ENCODE assay signal across 22 cellular contexts in genomic region chr1:84757301-84757700, GRCh38.
DNase-seq lines count a peak whose midpoint lies in the region; ATAC-seq, FAIRE-seq and TF ChIP-seq lines count a peak whose summit lies in the region.
"Had no signal": no experiment of that assay in that cellular context is flagged by ENCODE, and none has a peak within 500 bp of the region (broad histone marks: within the 10 kb centered on the region; RNA-seq: fewer than 3 reads in every experiment).

No MANE protein-coding gene starts in this region.

- no peak overlapping the region for H3K27ac Mint-ChIP-seq in GM23338
- peak overlapping the region; percentile 30 to 99 (median 84) for H3K27ac Mint-ChIP-seq in brain
- H3K27ac Mint-ChIP-seq: activated naive CD4-positive, alpha-beta T cell treated with anti-CD3 and anti-CD28 coated beads for 36 hours; naive thymus-derived CD4-positive, alpha-beta T cell had no signal

- DNase-seq in GM23338 (ENCODE audit: low spot score) (peak; percentile 31), LNCaP clone FGC (ENCODE audit: low read depth) (no peak), H54 (ENCODE audit: insufficient read length, low spot score) (no peak), COLO668 (lab: John Stamatoyannopoulos, UW; ENCODE audit: unreplicated experiment) (no peak)
- no peak for DNase-seq in stimulated activated CD4-positive, alpha-beta T cell treated with anti-CD3 and anti-CD28 coated beads, Interleukin-4, amount 100 ng/mL, for 1 hour
- DNase-seq: activated CD4-positive, alpha-beta T cell treated with anti-CD3 and anti-CD28 coated beads, Interleukin-2, amount 50 U/mL, for 1 hour; activated naive CD4-positive, alpha-beta T cell treated with anti-CD3 and anti-CD28 coated beads for 36 hours; aorta; DMS53; MG63; naive thymus-derived CD4-positive, alpha-beta T cell; NCI-H187; NCI-H524 treated with DMSO at 0.1 percent for 48 hours; stimulated activated naive CD8-positive, alpha-beta T cell treated with anti-CD3 and anti-CD28 coated beads, Interleukin-15, Interleukin-2, amounts not matched to agents 100 U/mL and 50 U/mL, for 24 hours; upper lobe of left lung had no signal

- H3K27me3 ChIP-seq in GM23338 (ENCODE audit: insufficient read depth) (no peaks in the 10 kb centered on the region), liver (ENCODE audit: control insufficient read depth in 4 of 4, insufficient read depth in 4 of 4, low read length in 3 of 4) (no peaks in the 10 kb centered on the region)
- H3K27me3 ChIP-seq: BLaER1 treated with 17β-estradiol and CSF1 and Interleukin-3, amounts not matched to agents 10 nM and 100 nM; MG63; upper lobe of left lung had no signal

- TF ChIP-seq CTCF in GM23338 (conservative IDR thresholded peaks at IDR 0.05; ENCODE audit: low read depth in 2 of 2) (peak in 1 of 2 experiments; percentile 38; a peak in 2 of 4 replicates), LNCaP clone FGC (IDR thresholded peaks at IDR 0.05; ENCODE audit: control insufficient read depth, extremely low read depth, insufficient read depth) (0 out of 2 replicates have a peak, but pooled peaks have one; percentile 20), brain (conservative IDR thresholded peaks at IDR 0.05) (no peak), liver (IDR thresholded peaks at IDR 0.05; ENCODE audit: low read depth, low read length, missing input control) (peak; percentile 13)

- H3K4me2 ChIP-seq in GM23338: peak overlapping the region; percentile 63

- H3K36me3 Mint-ChIP-seq in GM23338 (ENCODE audit: low read depth) (no peaks in the 10 kb centered on the region), brain (no peaks in the 10 kb centered on the region)
- H3K36me3 Mint-ChIP-seq: naive thymus-derived CD4-positive, alpha-beta T cell had no signal

- H3K36me3 ChIP-seq in GM23338 (ENCODE audit: insufficient read depth) (no peaks in the 10 kb centered on the region), liver (ENCODE audit: control insufficient read depth in 4 of 4, insufficient read depth in 3 of 4, low read depth in 1 of 4, low read length in 3 of 4) (no peaks in the 10 kb centered on the region)
- H3K36me3 ChIP-seq: BLaER1 treated with 17β-estradiol and CSF1 and Interleukin-3, amounts not matched to agents 10 nM and 100 nM; HAP-1; MG63; upper lobe of left lung had no signal

- peak in 1 of 2 donors; percentile 23 for TF ChIP-seq RAD21 in liver (IDR thresholded peaks at IDR 0.05)

- H3K4me1 ChIP-seq in GM23338 (ENCODE audit: insufficient read depth) (peaks cover 35% of the 10 kb centered on the region), liver (ENCODE audit: control insufficient read depth in 4 of 4, insufficient read depth in 4 of 4, low read length in 3 of 4) (peaks cover 0 to 3% (median 0%) of the 10 kb centered on the region in 4 donors)

- H3K27me3 Mint-ChIP-seq in GM23338 (ENCODE audit: insufficient read depth, low read depth, poor library complexity): peaks cover 4% of the 10 kb centered on the region
- peaks cover 5% of the 10 kb centered on the region for H3K27me3 Mint-ChIP-seq in brain

- no peak for TF ChIP-seq POLR2A in H54 (IDR thresholded peaks at IDR 0.05; ENCODE audit: low read depth, low read length)

- H3K27ac ChIP-seq in GM23338 (ENCODE audit: low read depth): no peak overlapping the region
- H3K27ac ChIP-seq in liver (ENCODE audit: low read depth in 1 of 2, low read length in 2 of 2): no peak overlapping the region
- H3K27ac ChIP-seq: BLaER1 treated with 17β-estradiol and CSF1 and Interleukin-3, amounts not matched to agents 10 nM and 100 nM; upper lobe of left lung had no signal

- no peak overlapping the region for H3K4me3 Mint-ChIP-seq in GM23338
- H3K4me3 Mint-ChIP-seq in brain: no peak overlapping the region
- H3K4me3 Mint-ChIP-seq: activated naive CD4-positive, alpha-beta T cell treated with anti-CD3 and anti-CD28 coated beads for 36 hours; naive thymus-derived CD4-positive, alpha-beta T cell had no signal

- ATAC-seq in GM23338: peak; percentile 26; the same call in 2 of the 3 replicates
- no peak for ATAC-seq in GM19351 (IDR thresholded peaks at IDR 0.05; ENCODE audit: unreplicated experiment)
- ATAC-seq: naive thymus-derived CD4-positive, alpha-beta T cell; stimulated activated naive CD8-positive, alpha-beta T cell treated with anti-CD3 and anti-CD28 coated beads, Interleukin-15, Interleukin-2, amounts not matched to agents 100 U/mL and 50 U/mL, for 24 hours had no signal

- H3K79me2 ChIP-seq in GM23338 (replicated peaks; ENCODE audit: insufficient read depth): no peaks in the 10 kb centered on the region

- peaks cover 5% of the 10 kb centered on the region; the same call in 1 of the 2 replicates for H3F3A ChIP-seq in GM23338 (replicated peaks; ENCODE audit: low read depth)

- no peaks in the 10 kb centered on the region for H3K9me2 ChIP-seq in GM23338 (ENCODE audit: insufficient read depth)

- H3K9ac ChIP-seq in liver (ENCODE audit: low read depth in 1 of 2, low read length in 2 of 2): no peak overlapping the region
- H3K9ac ChIP-seq: BLaER1 treated with 17β-estradiol and CSF1 and Interleukin-3, amounts not matched to agents 10 nM and 100 nM had no signal

- WGBS in liver: 77% methylated on average over 4 of the region's 4 CpGs

- H3K9me3 Mint-ChIP-seq in GM23338 (no peaks in the 10 kb centered on the region), brain (peaks cover 0 to 3% (median 0%) of the 10 kb centered on the region in 5 experiments)
- H3K9me3 Mint-ChIP-seq: activated naive CD4-positive, alpha-beta T cell treated with anti-CD3 and anti-CD28 coated beads for 36 hours had no signal

- FAIRE-seq in H54 (lab: Jason Lieb, UNC): no peak
- FAIRE-seq: RCC 7860, TTC549 had no signal

- peaks cover 38% of the 10 kb centered on the region for H3K4me1 Mint-ChIP-seq in GM23338
- peaks cover 42% of the 10 kb centered on the region for H3K4me1 Mint-ChIP-seq in brain

- H4K20me1 ChIP-seq in GM23338 (replicated peaks; ENCODE audit: insufficient read depth): no peaks in the 10 kb centered on the region
- H4K20me1 ChIP-seq: BLaER1 treated with 17β-estradiol and CSF1 and Interleukin-3, amounts not matched to agents 10 nM and 100 nM had no signal

- 0 out of 2 replicates have a peak overlapping the region, but pooled peaks have one; percentile 3 for H3K4me3 ChIP-seq in GM23338
- no peak overlapping the region for H3K4me3 ChIP-seq in LNCaP clone FGC (ENCODE audit: low read depth, low read length)
- H3K4me3 ChIP-seq in liver (ENCODE audit: low read depth in 1 of 3, low read length in 3 of 3): no peak overlapping the region
- H3K4me3 ChIP-seq: BLaER1 treated with 17β-estradiol and CSF1 and Interleukin-3, amounts not matched to agents 10 nM and 100 nM; HAP-1; MG63; upper lobe of left lung had no signal

- no peak overlapping the region; the same call in 1 of the 2 replicates for H2AFZ ChIP-seq in GM23338

- H3K9me3 ChIP-seq in liver (ENCODE audit: control insufficient read depth in 4 of 4, low read length in 3 of 4): no peaks in the 10 kb centered on the region
- H3K9me3 ChIP-seq: BLaER1 treated with 17β-estradiol and CSF1 and Interleukin-3, amounts not matched to agents 10 nM and 100 nM; HAP-1; MG63; upper lobe of left lung had no signal

TF ChIP-seq in GM23338, 12 proteins besides CTCF, POLR2A, EP300 and RAD21:
- no peak for TF ChIP-seq NANOG (IDR thresholded peaks at IDR 0.05; ENCODE audit: borderline replicate concordance)

TF ChIP-seq in liver, 16 proteins besides CTCF, POLR2A, EP300 and RAD21 (continues in another document):
- TF ChIP-seq HNF4A (conservative IDR thresholded peaks at IDR 0.05): no peak
- TF ChIP-seq EGR1 (IDR thresholded peaks at IDR 0.05; ENCODE audit: low read depth in 2 of 2): no peak
- no peak for TF ChIP-seq FOXA1 (IDR thresholded peaks at IDR 0.05)
- no peak for TF ChIP-seq FOXA2 (IDR thresholded peaks at IDR 0.05)
- no peak for TF ChIP-seq YY1 (IDR thresholded peaks at IDR 0.05)
- TF ChIP-seq ATF3 (IDR thresholded peaks at IDR 0.05): no peak
- TF ChIP-seq, protein P1, sequence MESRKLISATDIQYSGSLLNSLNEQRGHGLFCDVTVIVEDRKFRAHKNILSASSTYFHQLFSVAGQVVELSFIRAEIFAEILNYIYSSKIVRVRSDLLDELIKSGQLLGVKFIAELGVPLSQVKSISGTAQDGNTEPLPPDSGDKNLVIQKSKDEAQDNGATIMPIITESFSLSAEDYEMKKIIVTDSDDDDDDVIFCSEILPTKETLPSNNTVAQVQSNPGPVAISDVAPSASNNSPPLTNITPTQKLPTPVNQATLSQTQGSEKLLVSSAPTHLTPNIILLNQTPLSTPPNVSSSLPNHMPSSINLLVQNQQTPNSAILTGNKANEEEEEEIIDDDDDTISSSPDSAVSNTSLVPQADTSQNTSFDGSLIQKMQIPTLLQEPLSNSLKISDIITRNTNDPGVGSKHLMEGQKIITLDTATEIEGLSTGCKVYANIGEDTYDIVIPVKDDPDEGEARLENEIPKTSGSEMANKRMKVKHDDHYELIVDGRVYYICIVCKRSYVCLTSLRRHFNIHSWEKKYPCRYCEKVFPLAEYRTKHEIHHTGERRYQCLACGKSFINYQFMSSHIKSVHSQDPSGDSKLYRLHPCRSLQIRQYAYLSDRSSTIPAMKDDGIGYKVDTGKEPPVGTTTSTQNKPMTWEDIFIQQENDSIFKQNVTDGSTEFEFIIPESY (IDR thresholded peaks at IDR 0.05): no peak
- TF ChIP-seq HNF4G (IDR thresholded peaks at IDR 0.05): no peak

Comparison
In these comparisons a context has a peak if more than half of its experiments do, and no peak if none do; other contexts are left out.
1. CTCF ChIP-seq: peak in LNCaP clone FGC (single experiment) and liver (single experiment); none in brain (0 of 2).